Comparison of ENCODE assay signal across 8 cellular contexts in the genomic region with DNA sequence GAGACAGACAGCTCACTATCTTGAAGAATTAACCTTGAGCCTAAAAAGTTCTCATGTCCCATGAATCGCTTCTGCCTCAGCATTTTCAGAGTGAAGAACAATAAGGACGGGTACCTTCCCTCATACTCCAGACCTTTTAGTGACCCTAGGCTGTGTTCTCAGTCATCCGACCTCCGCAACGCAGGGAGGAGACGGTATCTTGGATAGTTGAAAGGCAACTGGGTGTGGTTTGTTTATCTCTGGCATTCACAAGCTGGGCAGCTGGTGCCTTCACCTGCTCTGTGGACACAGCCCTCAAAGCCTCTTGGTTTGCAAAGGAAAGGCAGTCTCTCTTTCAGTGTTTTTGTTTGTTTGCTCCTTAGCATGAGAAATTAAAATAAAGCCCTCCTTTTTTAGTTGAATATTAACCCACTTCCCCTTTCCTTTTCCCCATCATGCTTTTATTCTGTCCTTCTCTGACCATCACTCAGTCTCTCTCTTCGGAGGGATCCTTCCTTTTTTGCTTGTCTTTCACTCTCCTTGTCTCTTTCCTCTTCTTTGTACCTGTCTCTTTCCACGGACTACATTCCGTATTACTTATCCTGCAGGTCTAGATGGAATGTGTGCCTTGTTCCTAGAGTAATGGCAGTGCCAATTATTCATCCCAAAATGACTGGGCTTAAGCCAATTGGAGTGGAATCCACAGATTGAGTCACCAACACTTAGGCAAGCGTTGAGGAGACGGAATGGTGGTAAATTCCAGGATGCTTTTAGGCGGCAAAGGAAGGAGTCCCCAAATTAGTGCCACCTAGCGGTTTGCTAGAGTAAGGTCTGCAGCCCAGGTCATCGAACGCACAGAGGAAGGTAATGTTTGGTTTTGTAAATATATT. TPM values are rescaled to one million over a fixed set of nuclear protein-coding genes. Genes with fewer than 3 reads are reported as not detected.
DNase-seq lines count a peak whose midpoint lies in the region; ATAC-seq and TF ChIP-seq lines count a peak whose summit lies in the region.

No MANE protein-coding gene starts in this region.

- no peak overlapping the region for H3K9ac ChIP-seq in endodermal cell (ENCODE audit: extremely low read depth, low read length, poor library complexity, severe bottlenecking)

- 71 to 72% methylated on average over 8 to 15 of the region's 15 CpGs for WGBS in endodermal cell (ENCODE audit: insufficient coverage in 1 of 2, insufficient read length in 1 of 2), 2 experiments

- no peak for ATAC-seq in HG02938 (IDR thresholded peaks at IDR 0.05; ENCODE audit: unreplicated experiment)

- peaks cover 35% of the 10 kb centered on the region for H3K4me1 Mint-ChIP-seq in endodermal cell

- peak overlapping the region; percentile 5 for H2AFZ ChIP-seq in osteoblast (ENCODE audit: low read length)

- H3K36me3 ChIP-seq in endodermal cell (ENCODE audit: control insufficient read depth, insufficient read depth, low read length) (no peaks in the 10 kb centered on the region), osteoblast (ENCODE audit: insufficient read depth, low read length) (no peaks in the 10 kb centered on the region)

- no peaks in the 10 kb centered on the region for H3K9me3 Mint-ChIP-seq in endodermal cell

- H3K4me3 Mint-ChIP-seq in endodermal cell, result no peak overlapping the region

- H3K27me3 Mint-ChIP-seq in endodermal cell (ENCODE audit: insufficient read depth), result no peaks in the 10 kb centered on the region

- no peaks in the 10 kb centered on the region for H3K36me3 Mint-ChIP-seq in endodermal cell (ENCODE audit: low read depth)

- H3K4me2 ChIP-seq in osteoblast (ENCODE audit: insufficient read depth, low read length), result peak overlapping the region; percentile 42

- no peak overlapping the region for H3K27ac ChIP-seq in endodermal cell (ENCODE audit: low read depth, low read length)
- H3K27ac ChIP-seq in osteoblast (ENCODE audit: low read depth, low read length), result no peak overlapping the region

- H3K9me3 ChIP-seq in endodermal cell (ENCODE audit: control insufficient read depth, low read length) (peaks cover under 1% of the 10 kb centered on the region), osteoblast (ENCODE audit: low read depth, low read length) (no peaks in the 10 kb centered on the region)

- H3K27me3 ChIP-seq in endodermal cell (ENCODE audit: control insufficient read depth, insufficient read depth, low read length, poor library complexity, severe bottlenecking) (no peaks in the 10 kb centered on the region), osteoblast (ENCODE audit: insufficient read depth, low read length) (no peaks in the 10 kb centered on the region)

- peaks cover 14% of the 10 kb centered on the region for H3K4me1 ChIP-seq in endodermal cell (ENCODE audit: control insufficient read depth, insufficient read depth, low read length)
- H3K4me1 ChIP-seq in osteoblast (ENCODE audit: insufficient read depth, low read length), result peaks cover 51% of the 10 kb centered on the region

- TF ChIP-seq CTCF in endodermal cell (conservative IDR thresholded peaks at IDR 0.05) (peak; percentile 92), osteoblast (IDR thresholded peaks at IDR 0.05; ENCODE audit: extremely low read depth, low read depth, low read length) (peak; percentile 75)

- H3K27ac Mint-ChIP-seq in endodermal cell, result no peak overlapping the region

- DNase-seq in H4 (ENCODE audit: low spot score), result peak; percentile 81
- peak; percentile 52 to 77 for DNase-seq in NCI-H526 (lab: John Stamatoyannopoulos, UW)
- DNase-seq in endodermal cell, result peak; percentile 83
- no peak for DNase-seq in osteoblast (ENCODE audit: insufficient read length, low spot score, missing footprints)
- no peak for DNase-seq in NCI-H1694 treated with DMSO at 0.1 percent for 48 hours (lab: John Stamatoyannopoulos, UW)
- no peak for DNase-seq in hypothalamus (lab: John Stamatoyannopoulos, UW)
- DNase-seq in Ammon's horn (ENCODE audit: low spot score), result no peak

- no peaks in the 10 kb centered on the region for H3K79me2 ChIP-seq in osteoblast (ENCODE audit: insufficient read depth, low read length)

- H4K20me1 ChIP-seq in osteoblast (ENCODE audit: insufficient read depth, low read length), result no peaks in the 10 kb centered on the region

- no peak overlapping the region for H3K4me3 ChIP-seq in endodermal cell (ENCODE audit: low read length)
- no peak overlapping the region for H3K4me3 ChIP-seq in osteoblast (ENCODE audit: insufficient read depth, low read length)

RNA-seq across cellular contexts. Expression of gene PRR15, which starts 45.8 kb away (rescaled TPM):
- total RNA-seq in H4 (2014; rRNA removed; shearing (Covaris generic)), result 0.58 and 1.2 TPM in 2 replicates
- total RNA-seq in endodermal cell (1 to 10 TPM; 2.7 to 3.7 TPM), osteoblast (1.1 and 1.2 TPM in 2 replicates)
- polyA plus RNA-seq in endodermal cell (2013, experiment 1 of 2), result 1.6 TPM
- 0.54 TPM for polyA plus RNA-seq in endodermal cell (2013, experiment 2 of 2)

Comparison
In these comparisons a context has a peak if more than half of its experiments do, and no peak if none do; other contexts are left out.
1. DNase-seq: peak in H4 (single experiment), NCI-H526 (2 of 2) and endodermal cell (single experiment); none in osteoblast (single experiment), NCI-H1694 treated with DMSO at 0.1 percent for 48 hours (single experiment), hypothalamus (0 of 51) and Ammon's horn (single experiment).